In the genomic region with DNA sequence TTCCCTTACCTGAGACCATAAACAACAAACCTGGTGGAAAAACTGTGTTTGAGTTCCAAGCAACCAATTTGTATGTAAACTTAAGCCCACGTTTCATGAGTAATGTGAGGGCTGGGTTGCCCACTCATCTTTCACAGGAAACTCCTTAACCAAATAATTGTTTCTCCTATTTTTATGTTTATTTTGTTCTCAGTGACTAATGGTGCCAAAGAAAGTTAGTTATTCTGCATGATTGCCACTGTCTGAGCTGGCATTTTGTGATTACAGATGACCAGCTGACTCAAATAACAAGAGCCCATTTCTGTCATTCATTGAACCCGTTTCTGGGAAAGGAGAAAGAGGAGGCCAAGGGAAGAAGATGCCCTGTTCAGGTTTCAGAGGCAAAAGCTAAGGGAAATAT, we compare ENCODE assay signal across 14 cellular contexts.
DNase-seq lines count a peak whose midpoint lies in the region; ATAC-seq and TF ChIP-seq lines count a peak whose summit lies in the region.
"Had no signal": no experiment of that assay in that cellular context is flagged by ENCODE, and none has a peak within 500 bp of the region (broad histone marks: within the 10 kb centered on the region; RNA-seq: fewer than 3 reads in every experiment).

No MANE protein-coding gene starts in this region.

- no peaks in the 10 kb centered on the region; the same call in 1 of the 2 replicates for H3K4me1 ChIP-seq in HEK293 (ENCODE audit: control insufficient read depth, insufficient read depth, low read length)
- H3K4me1 ChIP-seq: BLaER1 had no signal

- POLR2A ChIA-PET in HEK293 (lab: Yijun Ruan, JAX) = no interaction called here

- DNase-seq in NCI-H69 (lab: John Stamatoyannopoulos, UW) = peak; percentile 52
- DNase-seq in epithelial cell of proximal tubule (ENCODE audit: low read depth) = peak; percentile 97
- DNase-seq in renal cortical epithelial cell (ENCODE audit: low read depth) = peak; percentile 99
- DNase-seq in activated CD4-positive, alpha-beta T cell treated with anti-CD3 and anti-CD28 coated beads for 4 hours = no peak
- no peak for DNase-seq in stimulated activated naive CD8-positive, alpha-beta T cell treated with anti-CD3 and anti-CD28 coated beads, Interleukin-15, Interleukin-2, amounts not matched to agents 100 U/mL and 50 U/mL, for 24 hours
- DNase-seq: EL, MV-4-11, NCI-H146, NCI-H2081 treated with DMSO at 0.1 percent for 48 hours, NCI-H82, SHP77 treated with DMSO at 0.1 percent for 48 hours had no signal

- no peak for ATAC-seq in HG03139 (IDR thresholded peaks at IDR 0.05; ENCODE audit: unreplicated experiment)
- ATAC-seq in stimulated activated naive CD8-positive, alpha-beta T cell treated with anti-CD3 and anti-CD28 coated beads, Interleukin-15, Interleukin-2, amounts not matched to agents 100 U/mL and 50 U/mL, for 24 hours = no peak

- H3K27ac ChIP-seq in HEK293 (ENCODE audit: extremely low read depth, low read depth, low read length) = no peak overlapping the region
- H3K27ac ChIP-seq: BLaER1 had no signal

- H3K36me3 ChIP-seq in HEK293 (ENCODE audit: control insufficient read depth in 2 of 2, insufficient read depth in 1 of 2, low read length in 2 of 2) = no peaks in the 10 kb centered on the region
- H3K36me3 ChIP-seq: BLaER1 had no signal

- H3K4me3 ChIP-seq in HEK293 (ENCODE audit: low read depth, low read length) (no peak overlapping the region), epithelial cell of proximal tubule (ENCODE audit: low read depth, low read length) (no peak overlapping the region)
- H3K4me3 ChIP-seq: BLaER1 had no signal

- TF ChIP-seq CTCF in HEK293 (tag by site-specific recombination; IDR thresholded peaks at IDR 0.05) (no peak), epithelial cell of proximal tubule (conservative IDR thresholded peaks at IDR 0.05; ENCODE audit: low read depth, low read length) (no peak)

- H3K9me3 ChIP-seq in HEK293 (ENCODE audit: control insufficient read depth, insufficient read depth, low read depth, low read length) = no peaks in the 10 kb centered on the region
- H3K9me3 ChIP-seq: BLaER1 had no signal

- CTCF ChIA-PET in HEK293 (lab: Yijun Ruan, JAX) = interaction anchor here (1.7 to 4.4 kb wide), 2 partner anchors 11 to 21 kb away, joined by 6 to 20 read pairs; no protein-coding TSS in a partner anchor

TF ChIP-seq in HEK293, 187 proteins besides CTCF, POLR2A, EP300 and RAD21:
- TF ChIP-seq ZFHX2 (tag by site-specific recombination; conservative IDR thresholded peaks at IDR 0.05) = peak; percentile 30; the same call in 1 of the 2 replicates
- no peak for TF ChIP-seq ZNF423 (tag by site-specific recombination; IDR thresholded peaks at IDR 0.05)

Comparison
In these comparisons a context has a peak if more than half of its experiments do, and no peak if none do; other contexts are left out.
1. DNase-seq: peak in NCI-H69 (single experiment), epithelial cell of proximal tubule (single experiment) and renal cortical epithelial cell (single experiment); none in activated CD4-positive, alpha-beta T cell treated with anti-CD3 and anti-CD28 coated beads for 4 hours (0 of 2) and stimulated activated naive CD8-positive, alpha-beta T cell treated with anti-CD3 and anti-CD28 coated beads, Interleukin-15, Interleukin-2, amounts not matched to agents 100 U/mL and 50 U/mL, for 24 hours (single experiment).